ENCODE assay signal across 29 cellular contexts in the genomic region with DNA sequence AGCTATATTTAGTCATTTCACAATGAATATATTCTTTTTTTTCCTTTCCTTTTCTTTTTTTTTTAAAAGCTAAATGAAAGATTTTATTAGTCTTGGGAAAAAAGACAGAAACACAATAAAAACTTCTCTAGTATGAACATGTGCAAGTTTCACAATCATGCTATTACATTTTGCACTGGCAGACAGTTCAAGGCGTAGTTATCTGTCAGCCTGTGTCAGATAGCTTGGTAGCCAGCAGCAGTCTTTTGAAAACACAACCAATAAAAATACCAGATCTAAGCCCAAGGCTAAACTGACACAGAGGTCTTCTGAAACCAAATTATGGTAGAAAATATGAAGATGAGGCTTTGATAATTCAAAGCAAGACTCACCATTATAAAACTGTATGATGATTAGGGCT.
"Had no signal": no experiment of that assay in that cellular context is flagged by ENCODE, and none has a peak within 500 bp of the region (broad histone marks: within the 10 kb centered on the region; RNA-seq: fewer than 3 reads in every experiment).

No MANE protein-coding gene starts in this region.

- H3K9me3 ChIP-seq: ascending aorta, body of pancreas had no signal

- H3K27me3 ChIP-seq: ascending aorta, body of pancreas had no signal

- DNase-seq: activated CD4-positive, alpha-beta T cell treated with anti-CD3 and anti-CD28 coated beads for 48 hours; activated CD4-positive, alpha-beta T cell treated with anti-CD3 and anti-CD28 coated beads, Interleukin-2, amount 50 U/mL, for 4 hours; activated CD4-positive, CD25-positive, alpha-beta regulatory T cell treated with anti-CD3 and anti-CD28 coated beads, Interleukin-2, amount 50 U/mL, for 72 hours; activated CD8-positive, alpha-beta memory T cell treated with anti-CD3 and anti-CD28 coated beads, Interleukin-2, amount 50 U/mL, for 48 hours; activated CD8-positive, alpha-beta T cell treated with anti-CD3 and anti-CD28 coated beads, Interleukin-2, amount 10 ng/mL, durations not matched to agents 7 days and 5 days; activated effector memory CD4-positive, alpha-beta T cell treated with anti-CD3 and anti-CD28 coated beads, Interleukin-2, amount 50 U/mL, for 16 hours; activated naive CD4-positive, alpha-beta T cell treated with Interleukin-2 at 50 U/mL for 16 hours; activated naive CD8-positive, alpha-beta T cell treated with anti-CD3 and anti-CD28 coated beads, Interleukin-2, amount 50 U/mL, for 24 hours; activated T-cell treated with anti-CD3 and anti-CD28 coated beads, Interleukin-2, amount 50 U/mL, for 1 hour; amniotic stem cell; body of pancreas; Karpas-422; MM.1S; NCI-H1105; NCI-H1436; NCI-H1694 treated with DMSO at 0.1 percent for 48 hours; NCI-H2029 treated with DMSO at 0.1 percent for 48 hours; NCI-H345; NCI-H510A; NCI-H526 treated with DMSO at 0.1 percent for 48 hours; NCI-H82; NK-92 treated with Interleukin-12 subunit alpha and Interleukin-12 subunit beta, amount 100 ng/mL, for 24 hours; PC-3; T-helper 17 cell; T-helper 9 cell had no signal

- H3K4me1 ChIP-seq: ascending aorta, body of pancreas had no signal

- H3K27ac ChIP-seq: ascending aorta, body of pancreas had no signal

- H3K4me3 ChIP-seq: ascending aorta, body of pancreas, K562 had no signal

- ATAC-seq: activated CD8-positive, alpha-beta T cell treated with anti-CD3 and anti-CD28 coated beads, Interleukin-2, amount 10 ng/mL, durations not matched to agents 7 days and 5 days; activated naive CD4-positive, alpha-beta T cell treated with anti-CD3 and anti-CD28 coated beads, Interleukin-2, amount 50 U/mL, for 72 hours; activated naive CD8-positive, alpha-beta T cell treated with anti-CD3 and anti-CD28 coated beads, Interleukin-2, amount 50 U/mL, for 24 hours; body of pancreas; K562; PC-3; T-helper 17 cell; WTC11 had no signal

- H3K36me3 ChIP-seq: ascending aorta had no signal
